ENCODE assay signal across 28 cellular contexts in the genomic region with DNA sequence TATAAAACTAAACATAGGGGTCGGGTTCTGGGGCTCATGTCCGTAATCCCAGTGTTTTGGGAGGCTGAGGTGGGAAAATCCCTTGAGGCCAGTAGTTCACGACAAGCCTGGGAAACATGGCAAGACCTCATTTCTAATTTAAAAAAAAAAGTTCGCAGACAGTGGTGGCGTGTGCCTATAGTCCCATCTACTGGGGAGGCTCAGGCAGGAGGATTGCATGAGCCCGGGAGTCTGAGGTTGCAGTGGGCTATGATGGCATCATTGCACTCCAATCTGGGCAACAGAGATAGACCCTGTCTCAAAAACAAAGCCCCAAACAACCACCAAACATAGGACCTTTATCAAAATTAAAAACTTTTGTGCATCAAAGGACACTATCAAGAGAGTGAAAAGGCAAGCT. TPM values are rescaled to one million over a fixed set of nuclear protein-coding genes. Genes with fewer than 3 reads are reported as not detected.
"Had no signal": no experiment of that assay in that cellular context is flagged by ENCODE, and none has a peak within 500 bp of the region (broad histone marks: within the 10 kb centered on the region; RNA-seq: fewer than 3 reads in every experiment).

No MANE protein-coding gene starts in this region.

- H3K4me1 ChIP-seq: testis, upper lobe of left lung had no signal

- H3K27me3 Mint-ChIP-seq: progenitor cell of endocrine pancreas; stimulated activated naive B cell treated with anti-CD40 and anti-IgM and Interleukin-4, amounts not matched to agents 10 μg/mL and 1 μg/mL and 100 μg/mL, for 72 hours had no signal

- H2AFZ ChIP-seq: hepatocyte had no signal

- H3K27ac Mint-ChIP-seq: naive thymus-derived CD4-positive, alpha-beta T cell; natural killer cell treated with Interleukin-12 subunit alpha and Interleukin-12 subunit beta and Interleukin-15 and Interleukin-18, amount 100 ng/mL, for 72 hours; progenitor cell of endocrine pancreas; stimulated activated naive B cell treated with anti-CD40 and anti-IgM and Interleukin-4, amounts not matched to agents 10 μg/mL and 1 μg/mL and 100 μg/mL, for 72 hours had no signal

- H3K9me3 Mint-ChIP-seq: naive thymus-derived CD4-positive, alpha-beta T cell; natural killer cell treated with Interleukin-12 subunit alpha and Interleukin-12 subunit beta and Interleukin-15 and Interleukin-18, amount 100 ng/mL, for 72 hours; stimulated activated naive B cell treated with anti-CD40 and anti-IgM and Interleukin-4, amounts not matched to agents 10 μg/mL and 1 μg/mL and 100 μg/mL, for 72 hours had no signal

- H3K4me2 ChIP-seq: hepatocyte, smooth muscle cell had no signal

- H3K9me3 ChIP-seq: left ventricle myocardium inferior, mucosa of descending colon, ovary, stomach, testis, thyroid gland, transverse colon, upper lobe of left lung, vagina had no signal

- ATAC-seq: mucosa of descending colon; naive thymus-derived CD4-positive, alpha-beta T cell; natural killer cell treated with Interleukin-12 subunit alpha and Interleukin-12 subunit beta and Interleukin-15 and Interleukin-18, amount 100 ng/mL, for 72 hours; stimulated activated naive B cell treated with anti-CD40 and anti-IgM and Interleukin-4, amounts not matched to agents 10 μg/mL and 1 μg/mL and 100 μg/mL, for 72 hours; stimulated activated naive CD8-positive, alpha-beta T cell treated with anti-CD3 and anti-CD28 coated beads, Interleukin-15, Interleukin-2, amounts not matched to agents 100 U/mL and 50 U/mL, for 24 hours had no signal

- H3K27me3 ChIP-seq: hepatocyte, ovary, stomach, testis, thyroid gland, transverse colon, upper lobe of left lung, vagina had no signal

- H3K27ac ChIP-seq: hepatocyte, left ventricle myocardium inferior, ovary, stomach, testis, thyroid gland, transverse colon, upper lobe of left lung, vagina had no signal

- H3K79me2 ChIP-seq: hepatocyte had no signal

- DNase-seq: islet precursor cell; left ventricle myocardium inferior; mesendoderm; midbrain; mucosa of descending colon; naive thymus-derived CD4-positive, alpha-beta T cell; retina; right cardiac atrium; stimulated activated CD4-positive, alpha-beta T cell treated with anti-CD3 and anti-CD28 coated beads, Interleukin-1b, Interleukin-23, amount 100 ng/mL, for 48 hours; stimulated activated CD4-positive, alpha-beta T cell treated with anti-CD3 and anti-CD28 coated beads, Interleukin-2, amount 100 ng/mL, for 48 hours; stimulated activated CD4-positive, alpha-beta T cell treated with anti-CD3 and anti-CD28 coated beads, Interleukin-4, amount 100 ng/mL, for 4 hours; stimulated activated CD8-positive, alpha-beta memory T cell treated with anti-CD3 and anti-CD28 coated beads, Interleukin-4, amount 100 ng/mL, for 48 hours; stimulated activated naive B cell treated with anti-CD40 and anti-IgM and Interleukin-4, amounts not matched to agents 10 μg/mL and 1 μg/mL and 100 μg/mL, for 72 hours; stimulated activated naive CD8-positive, alpha-beta T cell treated with anti-CD3 and anti-CD28 coated beads, Interleukin-15, Interleukin-2, amounts not matched to agents 100 U/mL and 50 U/mL, for 24 hours; stomach; testis; thyroid gland; transverse colon; upper lobe of left lung had no signal

- H3K36me3 ChIP-seq: left ventricle myocardium inferior, ovary, stomach, thyroid gland, transverse colon, upper lobe of left lung, vagina had no signal

- H3K4me3 Mint-ChIP-seq: natural killer cell treated with Interleukin-12 subunit alpha and Interleukin-12 subunit beta and Interleukin-15 and Interleukin-18, amount 100 ng/mL, for 72 hours; stimulated activated naive B cell treated with anti-CD40 and anti-IgM and Interleukin-4, amounts not matched to agents 10 μg/mL and 1 μg/mL and 100 μg/mL, for 72 hours had no signal

- H3K4me3 ChIP-seq: hepatocyte, left ventricle myocardium inferior, lung, mucosa of descending colon, ovary, smooth muscle cell, stomach, testis, thyroid gland, transverse colon, upper lobe of left lung, vagina had no signal

- H3K36me3 Mint-ChIP-seq: naive thymus-derived CD4-positive, alpha-beta T cell; natural killer cell treated with Interleukin-12 subunit alpha and Interleukin-12 subunit beta and Interleukin-15 and Interleukin-18, amount 100 ng/mL, for 72 hours had no signal

RNA-seq across cellular contexts. Expression of a gene that starts 9.8 kb away (rescaled TPM):
- total RNA-seq: myocyte; natural killer cell treated with Interleukin-12 subunit alpha and Interleukin-12 subunit beta and Interleukin-15 and Interleukin-18, amount 100 ng/mL, for 72 hours had no signal
- polyA plus RNA-seq: neural cell had no signal

RNA-seq across cellular contexts. Expression of a gene that starts 38.2 kb away (rescaled TPM):
- total RNA-seq: natural killer cell treated with Interleukin-12 subunit alpha and Interleukin-12 subunit beta and Interleukin-15 and Interleukin-18, amount 100 ng/mL, for 72 hours; smooth muscle cell had no signal
- polyA plus RNA-seq: neural cell had no signal
